Comparison of ENCODE assay signal across 8 cellular contexts in genomic region chr1:228004331-228004871, GRCh38.
A peak's percentile ranks its signal among the peaks of the same experiment; 100 is the strongest.
DNase-seq lines count a peak whose midpoint lies in the region; TF ChIP-seq lines count a peak whose summit lies in the region.

No MANE protein-coding gene starts in this region.

- TF ChIP-seq CTCF in LNCaP clone FGC (IDR thresholded peaks at IDR 0.05; ENCODE audit: control insufficient read depth, extremely low read depth, insufficient read depth) (peak; percentile 48), coronary artery (IDR thresholded peaks at IDR 0.05) (no peak), nephron (IDR thresholded peaks at IDR 0.05; ENCODE audit: unreplicated experiment in 3 of 3) (peak; percentile 36 to 53 (median 51))

- peak; percentile 33 for DNase-seq in activated naive CD4-positive, alpha-beta T cell treated with anti-CD3 and anti-CD28 coated beads, Interleukin-2, amount 10 ng/mL, durations not matched to agents 7 days and 5 days
- DNase-seq in activated naive CD4-positive, alpha-beta T cell treated with Interleukin-2 at 50 U/mL for 16 hours, result no peak
- DNase-seq in LNCaP clone FGC (ENCODE audit: low read depth) (no peak), coronary artery (ENCODE audit: low spot score) (peak; percentile 50), middle frontal gyrus (ENCODE audit: extremely low spot score, low spot score) (no peak), foreskin melanocyte (no peak)
- DNase-seq in central memory CD4-positive, alpha-beta T cell, result no peak

- no peaks in the 10 kb centered on the region for H3K36me3 Mint-ChIP-seq in activated naive CD4-positive, alpha-beta T cell treated with anti-CD3 and anti-CD28 coated beads, Interleukin-2, amount 10 ng/mL, durations not matched to agents 7 days and 5 days
- no peaks in the 10 kb centered on the region for H3K36me3 Mint-ChIP-seq in nephron (ENCODE audit: low read depth)

- H3K4me3 ChIP-seq in LNCaP clone FGC (ENCODE audit: low read depth, low read length), result no peak overlapping the region
- no peak overlapping the region for H3K4me3 ChIP-seq in coronary artery

- H3K27ac Mint-ChIP-seq in activated naive CD4-positive, alpha-beta T cell treated with anti-CD3 and anti-CD28 coated beads, Interleukin-2, amount 10 ng/mL, durations not matched to agents 7 days and 5 days, result no peak overlapping the region
- H3K27ac Mint-ChIP-seq in nephron, result no peak overlapping the region

- no peak overlapping the region for H3K27ac ChIP-seq in coronary artery

- H3K9me3 Mint-ChIP-seq in activated naive CD4-positive, alpha-beta T cell treated with anti-CD3 and anti-CD28 coated beads, Interleukin-2, amount 10 ng/mL, durations not matched to agents 7 days and 5 days, result no peaks in the 10 kb centered on the region
- no peaks in the 10 kb centered on the region for H3K9me3 Mint-ChIP-seq in nephron

- CTCF ChIA-PET in activated naive CD4-positive, alpha-beta T cell treated with anti-CD3 and anti-CD28 coated beads, Interleukin-2, amount 10 ng/mL, durations not matched to agents 7 days and 5 days (lab: Charles Lee), result interaction anchor here (0.8 kb wide), 1 partner anchor 52 kb away, joined by 3 read pairs; no protein-coding TSS in a partner anchor

- peaks cover 11% of the 10 kb centered on the region for H3K4me1 Mint-ChIP-seq in activated naive CD4-positive, alpha-beta T cell treated with anti-CD3 and anti-CD28 coated beads, Interleukin-2, amount 10 ng/mL, durations not matched to agents 7 days and 5 days
- peaks cover 5% of the 10 kb centered on the region for H3K4me1 Mint-ChIP-seq in nephron

- no peak overlapping the region for H3K4me3 Mint-ChIP-seq in activated naive CD4-positive, alpha-beta T cell treated with anti-CD3 and anti-CD28 coated beads, Interleukin-2, amount 10 ng/mL, durations not matched to agents 7 days and 5 days
- H3K4me3 Mint-ChIP-seq in nephron, result peak overlapping the region; percentile 35 to 63 (median 60)

- H3K27me3 Mint-ChIP-seq in activated naive CD4-positive, alpha-beta T cell treated with anti-CD3 and anti-CD28 coated beads, Interleukin-2, amount 10 ng/mL, durations not matched to agents 7 days and 5 days, result peaks cover 92% of the 10 kb centered on the region
- H3K27me3 Mint-ChIP-seq in nephron (ENCODE audit: low read depth), result peaks cover 91% of the 10 kb centered on the region

Comparison
In these comparisons a context has a peak if more than half of its experiments do, and no peak if none do; other contexts are left out.
1. DNase-seq: peak in activated naive CD4-positive, alpha-beta T cell treated with anti-CD3 and anti-CD28 coated beads, Interleukin-2, amount 10 ng/mL, durations not matched to agents 7 days and 5 days (single experiment) and coronary artery (single experiment); none in activated naive CD4-positive, alpha-beta T cell treated with Interleukin-2 at 50 U/mL for 16 hours (single experiment), LNCaP clone FGC (single experiment), central memory CD4-positive, alpha-beta T cell (single experiment), middle frontal gyrus (single experiment) and foreskin melanocyte (single experiment).